ENCODE assay signal across 8 cellular contexts in the genomic region with DNA sequence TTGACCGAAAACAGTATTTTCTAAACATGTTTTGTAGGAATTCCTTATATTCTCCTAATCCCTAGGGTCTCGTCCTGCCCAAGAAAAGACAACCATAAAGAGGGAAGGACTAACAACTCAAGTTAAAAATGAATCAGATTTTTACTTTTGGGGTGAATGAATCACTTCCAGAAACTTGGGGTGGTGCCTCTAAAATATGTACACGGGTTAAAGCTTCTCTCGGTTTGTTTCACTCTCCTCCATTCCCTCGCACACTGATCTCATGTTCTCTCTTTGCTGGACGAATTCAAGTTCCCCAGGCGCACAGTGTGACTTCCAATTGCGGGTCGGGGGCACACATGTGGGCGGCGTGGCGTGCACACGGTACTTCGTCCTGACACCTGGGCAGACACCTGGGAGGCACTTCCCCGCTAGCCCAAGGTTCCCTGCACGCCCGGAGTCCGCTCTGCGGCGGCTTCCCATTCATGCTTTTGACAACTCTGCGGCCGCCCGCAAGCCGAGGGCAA. TPM values are rescaled to one million over a fixed set of nuclear protein-coding genes. Genes with fewer than 3 reads are reported as not detected.
DNase-seq lines count a peak whose midpoint lies in the region; ATAC-seq and TF ChIP-seq lines count a peak whose summit lies in the region.

No MANE protein-coding gene starts in this region.

- peak; percentile 24 for ATAC-seq in GM21528 (IDR thresholded peaks at IDR 0.05; ENCODE audit: low FRiP score, unreplicated experiment)

- no peaks in the 10 kb centered on the region for H4K20me1 ChIP-seq in fibroblast of lung (ENCODE audit: control insufficient read depth, extremely low read depth, insufficient read depth, low read length)

- peak overlapping the region; percentile 65; the same call in 1 of the 2 replicates for H3K27ac ChIP-seq in SJCRH30
- H3K27ac ChIP-seq in fibroblast of lung (ENCODE audit: insufficient read depth, low read length): peak overlapping the region; percentile 94

- TF ChIP-seq CTCF in BJ (IDR thresholded peaks at IDR 0.05; ENCODE audit: insufficient read depth, low read depth, low read length) (no peak), fibroblast of lung (conservative IDR thresholded peaks at IDR 0.05 in 1 of 2, IDR thresholded peaks at IDR 0.05 in 1 of 2; ENCODE audit: low read depth in 1 of 2, low read length in 2 of 2) (no peak), retinal pigment epithelial cell (conservative IDR thresholded peaks at IDR 0.05; ENCODE audit: low read depth, low read length) (no peak)

- H3K4me3 ChIP-seq in BJ (ENCODE audit: low read depth, low read length) (peak overlapping the region; percentile 61), SJCRH30 (peak overlapping the region; percentile 78), fibroblast of lung (replicated peaks in 1 of 4; ENCODE audit: control extremely low read depth in 1 of 4, insufficient read depth in 1 of 4, low read depth in 3 of 4, low read length in 4 of 4) (peak overlapping the region; percentile 71 to 88 (median 76)), retinal pigment epithelial cell (ENCODE audit: low read length) (peak overlapping the region; percentile 70)

- no peaks in the 10 kb centered on the region; the same call in none of the 2 replicates for H3K36me3 ChIP-seq in BJ (ENCODE audit: control insufficient read depth, insufficient read depth, low read length)
- H3K36me3 ChIP-seq in SJCRH30: no peaks in the 10 kb centered on the region
- H3K36me3 ChIP-seq in fibroblast of lung (ENCODE audit: control insufficient read depth, insufficient read depth, low read length): peaks cover 2% of the 10 kb centered on the region

- H3K9me3 ChIP-seq in SJCRH30 (replicated peaks) (no peaks in the 10 kb centered on the region), fibroblast of lung (ENCODE audit: control insufficient read depth, insufficient read depth, low read depth, low read length) (no peaks in the 10 kb centered on the region)

- in situ Hi-C loops in G401 (cut with HindIII; ENCODE audit: low sequenced_read_pairs): no loop called here

- H3K4me2 ChIP-seq in fibroblast of lung (ENCODE audit: extremely low read depth, insufficient read depth, low read length): peak overlapping the region; percentile 95

- H3K4me1 ChIP-seq in SJCRH30: no peaks in the 10 kb centered on the region
- peaks cover 11% of the 10 kb centered on the region for H3K4me1 ChIP-seq in fibroblast of lung (ENCODE audit: control insufficient read depth, extremely low read depth, insufficient read depth, low read length)

- POLR2A ChIA-PET in BJ (lab: Charles Lee): no interaction called here

- peak overlapping the region; percentile 55 for H2AFZ ChIP-seq in fibroblast of lung (ENCODE audit: low read length)

- H3K9ac ChIP-seq in fibroblast of lung (ENCODE audit: insufficient read depth, low read length): peak overlapping the region; percentile 95

- no peak for DNase-seq in BJ (ENCODE audit: low read depth)
- no peak for DNase-seq in SJCRH30
- DNase-seq in fibroblast of lung (ENCODE audit: low read depth in 2 of 2): peak; percentile 16 to 19
- no peak for DNase-seq in retinal pigment epithelial cell (ENCODE audit: low read depth)
- DNase-seq in G401 (ENCODE audit: low spot score): no peak
- DNase-seq in NCI-H774 (lab: John Stamatoyannopoulos, UW): no peak
- DNase-seq in inferior parietal cortex (ENCODE audit: extremely low spot score): no peak

- CTCF ChIA-PET in BJ (lab: Yijun Ruan, JAX): interaction anchor here (0.9 to 1.2 kb wide), 4 partner anchors 8 to 562 kb away, joined by 3 read pairs; no protein-coding TSS in a partner anchor

- peaks cover 24% of the 10 kb centered on the region for H3K79me2 ChIP-seq in fibroblast of lung (ENCODE audit: control insufficient read depth, insufficient read depth, low read length)

- no peaks in the 10 kb centered on the region for H3K27me3 ChIP-seq in BJ (ENCODE audit: control insufficient read depth, insufficient read depth, low read length)
- no peaks in the 10 kb centered on the region for H3K27me3 ChIP-seq in SJCRH30
- no peaks in the 10 kb centered on the region for H3K27me3 ChIP-seq in fibroblast of lung (ENCODE audit: control insufficient read depth, insufficient read depth, low read length)

RNA-seq across cellular contexts. Expression of a gene that starts 0.7 kb away (rescaled TPM):
- polyA plus RNA-seq in BJ (2011; rRNA removed) (not detected in 2 replicates), fibroblast of lung (not detected in 2 replicates)
- not detected in 2 replicates for polyA minus RNA-seq in BJ (2011; rRNA and poly(A)+ RNA removed)
- not detected in 2 replicates for total RNA-seq in SJCRH30 (2014; rRNA removed; shearing (Covaris generic))
- 1.7 TPM in 1 of 2 replicates, not detected in the other for total RNA-seq in fibroblast of lung
- not detected in 2 replicates for polyA plus RNA-seq in fibroblast of lung (2012)
- not detected in 2 replicates for polyA minus RNA-seq in fibroblast of lung (ENCODE audit: low replicate concordance)
- total RNA-seq in G401 (2014; rRNA removed; shearing (Covaris generic)): not detected in 2 replicates

RNA-seq across cellular contexts. Expression of a gene that starts 47.8 kb away (rescaled TPM):
- 11.8 and 15.0 TPM in 2 replicates for polyA plus RNA-seq in BJ (2011; rRNA removed)
- 35.9 and 48.5 TPM in 2 replicates for polyA minus RNA-seq in BJ (2011; rRNA and poly(A)+ RNA removed)
- 7.1 and 10.4 TPM in 2 replicates for total RNA-seq in SJCRH30 (2014; rRNA removed; shearing (Covaris generic))
- 7.7 and 11.1 TPM in 2 replicates for total RNA-seq in fibroblast of lung
- polyA plus RNA-seq in fibroblast of lung: 6.3 and 10.6 TPM in 2 replicates
- 3.4 and 6.3 TPM in 2 replicates for polyA plus RNA-seq in fibroblast of lung (2012)
- 64.9 and 84.2 TPM in 2 replicates for polyA minus RNA-seq in fibroblast of lung (ENCODE audit: low replicate concordance)
- 5.0 and 5.8 TPM in 2 replicates for total RNA-seq in G401 (2014; rRNA removed; shearing (Covaris generic))

RNA-seq across cellular contexts. Expression of a gene that starts 47.8 kb away (rescaled TPM):
- polyA plus RNA-seq in BJ (2011; rRNA removed): 22.2 and 52.0 TPM in 2 replicates
- 3.5 and 5.0 TPM in 2 replicates for polyA minus RNA-seq in BJ (2011; rRNA and poly(A)+ RNA removed)
- total RNA-seq in SJCRH30 (2014; rRNA removed; shearing (Covaris generic)): 35.2 and 41.4 TPM in 2 replicates
- total RNA-seq in fibroblast of lung: 35.3 and 42.6 TPM in 2 replicates
- polyA plus RNA-seq in fibroblast of lung: 100 and 103 TPM in 2 replicates
- 88.0 and 91.1 TPM in 2 replicates for polyA plus RNA-seq in fibroblast of lung (2012)
- 0.96 and 3.9 TPM in 2 replicates for polyA minus RNA-seq in fibroblast of lung (ENCODE audit: low replicate concordance)
- total RNA-seq in G401 (2014; rRNA removed; shearing (Covaris generic)): 76.3 and 127 TPM in 2 replicates

Comparison
In these comparisons a context has a peak if more than half of its experiments do, and no peak if none do; other contexts are left out.
1. DNase-seq: peak in fibroblast of lung (2 of 2); none in BJ (single experiment), SJCRH30 (0 of 2), retinal pigment epithelial cell (single experiment), G401 (single experiment), NCI-H774 (single experiment) and inferior parietal cortex (single experiment).
2. Peak in every context shown above with its lines, with median percentiles within 50 percentile points of each other: H3K4me3 ChIP-seq.